Comparison of ENCODE assay signal across 8 cellular contexts in genomic region chr6:11231564-11232176, GRCh38. TPM values are rescaled to one million over a fixed set of nuclear protein-coding genes. Genes with fewer than 3 reads are reported as not detected.
DNase-seq lines count a peak whose midpoint lies in the region; ATAC-seq and TF ChIP-seq lines count a peak whose summit lies in the region.

No MANE protein-coding gene starts in this region.

- H3K79me2 ChIP-seq in ACC112 (ENCODE audit: control insufficient read depth, insufficient read depth, low read length, unreplicated experiment) = peaks cover 47% of the 10 kb centered on the region

- peaks cover 29% of the 10 kb centered on the region for H3K4me1 ChIP-seq in ACC112 (ENCODE audit: control insufficient read depth, insufficient read depth, low read length, unreplicated experiment)

- H3K27me3 Mint-ChIP-seq in central memory CD8-positive, alpha-beta T cell = no peaks in the 10 kb centered on the region
- no peaks in the 10 kb centered on the region for H3K27me3 Mint-ChIP-seq in type B pancreatic cell

- peak overlapping the region; percentile 62 for H2AFZ ChIP-seq in ACC112 (ENCODE audit: low read length, unreplicated experiment)

- no peak for TF ChIP-seq POLR2A in lower leg skin (IDR thresholded peaks at IDR 0.05)

- peak overlapping the region; percentile 81 for H3K27ac ChIP-seq in ACC112 (ENCODE audit: low read depth, low read length)
- peak overlapping the region; percentile 95 for H3K27ac ChIP-seq in KOPT-K1 (ENCODE audit: low read depth, low read length, poor library complexity, severe bottlenecking)

- peak overlapping the region; percentile 81 for H3K4me3 Mint-ChIP-seq in central memory CD8-positive, alpha-beta T cell
- H3K4me3 Mint-ChIP-seq in type B pancreatic cell = peak overlapping the region; percentile 88

- H3K36me3 ChIP-seq in ACC112 (ENCODE audit: insufficient read depth, low read length) (no peaks in the 10 kb centered on the region), KOPT-K1 (ENCODE audit: insufficient read depth, low read length) (no peaks in the 10 kb centered on the region)

- WGBS in lower leg skin, 2 donors = 7 to 9% methylated on average over 4 of the region's 4 CpGs

- TF ChIP-seq CTCF in lower leg skin (IDR thresholded peaks at IDR 0.05) (no peak), type B pancreatic cell (conservative IDR thresholded peaks at IDR 0.05) (no peak)

- H3K4me1 Mint-ChIP-seq in central memory CD8-positive, alpha-beta T cell = peaks cover 74% of the 10 kb centered on the region
- H3K4me1 Mint-ChIP-seq in type B pancreatic cell (ENCODE audit: unreplicated experiment) = peaks cover 59% of the 10 kb centered on the region

- H3K9me3 ChIP-seq in KOPT-K1 (ENCODE audit: insufficient read depth, low read length, poor library complexity, severe bottlenecking) = no peaks in the 10 kb centered on the region

- no peak for ATAC-seq in central memory CD8-positive, alpha-beta T cell (replicated peaks; ENCODE audit: extremely low read depth, poor library complexity, severe bottlenecking)
- no peak for ATAC-seq in HG03139 (IDR thresholded peaks at IDR 0.05; ENCODE audit: unreplicated experiment)
- ATAC-seq in GM18867 (IDR thresholded peaks at IDR 0.05; ENCODE audit: unreplicated experiment) = no peak

- H3K27me3 ChIP-seq in ACC112 (ENCODE audit: insufficient read depth, low read length) = no peaks in the 10 kb centered on the region

- H3K9me3 Mint-ChIP-seq in central memory CD8-positive, alpha-beta T cell = no peaks in the 10 kb centered on the region
- H3K9me3 Mint-ChIP-seq in type B pancreatic cell = no peaks in the 10 kb centered on the region

- intact Hi-C loops in lower leg skin (cut with DNase I; ENCODE audit: low total_unique reads) = no loop called here

- peaks cover 14% of the 10 kb centered on the region for H3K36me3 Mint-ChIP-seq in central memory CD8-positive, alpha-beta T cell (ENCODE audit: insufficient read depth)
- peaks cover 10% of the 10 kb centered on the region for H3K36me3 Mint-ChIP-seq in type B pancreatic cell

- peak overlapping the region; percentile 95 for H3K27ac Mint-ChIP-seq in central memory CD8-positive, alpha-beta T cell (ENCODE audit: low read depth)
- H3K27ac Mint-ChIP-seq in type B pancreatic cell = peak overlapping the region; percentile 98

- H3K4me3 ChIP-seq in ACC112 (ENCODE audit: low read depth, low read length) = peak overlapping the region; percentile 82
- H3K4me3 ChIP-seq in lower leg skin (ENCODE audit: low read depth, poor library complexity, severe bottlenecking) = peak overlapping the region; percentile 46

- DNase-seq in central memory CD8-positive, alpha-beta T cell (ENCODE audit: low spot score in 2 of 2) = no peak
- no peak for DNase-seq in lower leg skin (ENCODE audit: low spot score in 2 of 2)
- no peak for DNase-seq in type B pancreatic cell (ENCODE audit: extremely low spot score, unreplicated experiment)
- DNase-seq in amniotic stem cell (lab: John Stamatoyannopoulos, UW) = no peak

RNA-seq across cellular contexts. Expression of gene NEDD9, which starts 0.8 kb away (rescaled TPM):
- total RNA-seq in lower leg skin (10 to 100 TPM; 26.8 to 46.0 (median 32.6) TPM), type B pancreatic cell (ENCODE audit: low replicate concordance) (21.3 and 29.0 TPM in 2 replicates)
